In the genomic region with DNA sequence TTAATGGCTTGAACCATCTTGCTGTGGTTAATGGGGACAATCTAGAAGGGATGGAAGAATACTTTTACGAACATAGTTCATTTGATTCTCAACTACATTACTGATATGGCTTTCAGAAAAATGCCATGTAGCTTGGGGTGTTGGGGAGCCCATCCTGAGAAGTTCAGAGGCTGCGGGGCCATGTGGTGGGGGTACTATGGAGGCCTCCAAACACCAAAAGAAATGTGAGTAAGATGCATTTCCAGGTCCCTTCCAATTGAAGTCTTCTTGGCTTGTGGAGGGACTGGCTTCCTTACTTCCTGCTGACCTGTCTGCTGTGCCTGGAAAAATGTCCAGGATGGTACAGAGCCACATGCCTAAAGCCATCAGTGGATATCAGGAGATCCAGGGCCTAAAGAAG, we compare ENCODE assay signal across 38 cellular contexts. TPM values are rescaled to one million over a fixed set of nuclear protein-coding genes. Genes with fewer than 3 reads are reported as not detected.
"Had no signal": no experiment of that assay in that cellular context is flagged by ENCODE, and none has a peak within 500 bp of the region (broad histone marks: within the 10 kb centered on the region; RNA-seq: fewer than 3 reads in every experiment).

No MANE protein-coding gene starts in this region.

- DNase-seq: activated B cell treated with CpG ODN at 0.5 μM for 24 hours; activated CD4-positive, alpha-beta memory T cell treated with anti-CD3 and anti-CD28 coated beads for 36 hours; activated CD4-positive, alpha-beta T cell treated with anti-CD3 and anti-CD28 coated beads for 4 hours; activated CD4-positive, alpha-beta T cell treated with anti-CD3 and anti-CD28 coated beads, Interleukin-2, amount 50 U/mL, for 1 hour; activated CD4-positive, alpha-beta T cell treated with anti-CD3 and anti-CD28 coated beads, Interleukin-2, amount 50 U/mL, for 4 hours; activated CD4-positive, CD25-positive, alpha-beta regulatory T cell treated with anti-CD3 and anti-CD28 coated beads, Interleukin-2, amount 50 U/mL, for 72 hours; activated CD8-positive, alpha-beta memory T cell treated with anti-CD3 and anti-CD28 coated beads, Interleukin-2, amount 50 U/mL, for 4 hours; activated CD8-positive, alpha-beta T cell treated with anti-CD3 and anti-CD28 coated beads for 36 hours; activated effector memory CD4-positive, alpha-beta T cell treated with anti-CD3 and anti-CD28 coated beads, Interleukin-2, amount 50 U/mL, for 16 hours; activated gamma-delta T cell treated with Interleukin-2 at 50 U/mL for 16 hours; activated naive CD4-positive, alpha-beta T cell; activated naive CD4-positive, alpha-beta T cell treated with anti-CD3 and anti-CD28 coated beads for 36 hours; activated naive CD4-positive, alpha-beta T cell treated with anti-CD3 and anti-CD28 coated beads, Interleukin-2, amount 50 U/mL, for 16 hours; activated naive CD8-positive, alpha-beta T cell treated with anti-CD3 and anti-CD28 coated beads for 36 hours; activated T-cell treated with anti-CD3 and anti-CD28 coated beads for 4 hours; activated T-cell treated with anti-CD3 and anti-CD28 coated beads, Interleukin-2, amount 50 U/mL, for 1 hour; activated T-cell treated with anti-CD3 and anti-CD28 coated beads, Interleukin-2, amount 50 U/mL, for 4 hours; activated T-cell treated with anti-CD3 and anti-CD28 coated beads, Interleukin-2, amount 50 U/mL, for 72 hours; adrenal gland; amniotic stem cell; aorta; body of pancreas; brain microvascular endothelial cell; central memory CD4-positive, alpha-beta T cell; T-helper 1 cell; T-helper 2 cell; T-helper 9 cell had no signal

- H3K27me3 ChIP-seq: adrenal gland, body of pancreas, breast epithelium had no signal

- H3K36me3 ChIP-seq: adrenal gland, brain microvascular endothelial cell, breast epithelium had no signal

- H3K27ac Mint-ChIP-seq: activated B cell treated with CpG ODN at 0.5 μM for 24 hours; activated CD4-positive, alpha-beta memory T cell treated with anti-CD3 and anti-CD28 coated beads for 36 hours; activated CD8-positive, alpha-beta T cell treated with anti-CD3 and anti-CD28 coated beads for 36 hours; activated naive CD4-positive, alpha-beta T cell treated with anti-CD3 and anti-CD28 coated beads for 36 hours; activated naive CD4-positive, alpha-beta T cell treated with anti-CD3 and anti-CD28 coated beads, Interleukin-2, amount 50 U/mL, for 72 hours; activated naive CD8-positive, alpha-beta T cell treated with anti-CD3 and anti-CD28 coated beads for 36 hours; activated T-cell treated with anti-CD3 and anti-CD28 coated beads, Interleukin-2, amount 50 U/mL, for 72 hours; activated T-helper 1 cell treated with anti-CD3 and anti-CD28 coated beads, Interleukin-12 subunit alpha, Interleukin-12 subunit beta, Interleukin-2, Interleukin-4 antibody, amounts not matched to agents 30 ng/mL and 10 ng/mL and 1 ng/mL, durations not matched to agents 14 hours and 24 hours and 36 hours; activated T-helper 17 cell treated with anti-CD3 and anti-CD28 coated beads, Interleukin-2, amount 50 U/mL, for 72 hours; T-helper 1 cell treated with Interleukin-12 subunit alpha and Interleukin-12 subunit beta and Interleukin-4 antibody, amounts not matched to agents 30 μg/mL and 1 μg/mL, for 36 hours; T-helper 2 cell treated with Interferon-gamma antibody and Interleukin-4, amounts not matched to agents 5 μg/mL and 100 μg/mL, for 36 hours had no signal

- ATAC-seq: activated CD8-positive, alpha-beta T cell treated with anti-CD3 and anti-CD28 coated beads for 36 hours; activated naive CD4-positive, alpha-beta T cell treated with anti-CD3 and anti-CD28 coated beads, Interleukin-2, amount 50 U/mL, for 72 hours; activated T-cell treated with anti-CD3 and anti-CD28 coated beads, Interleukin-2, amount 50 U/mL, for 4 hours; activated T-cell treated with anti-CD3 and anti-CD28 coated beads, Interleukin-2, amount 50 U/mL, for 72 hours; activated T-helper 17 cell treated with anti-CD3 and anti-CD28 coated beads, Interleukin-2, amount 50 U/mL, for 72 hours; body of pancreas had no signal

- H3K4me1 ChIP-seq: adrenal gland, breast epithelium had no signal

- H3K9me3 ChIP-seq: adrenal gland, body of pancreas, breast epithelium had no signal

- H3K4me3 ChIP-seq: adrenal gland, body of pancreas, breast epithelium had no signal

- H3K4me1 Mint-ChIP-seq: activated B cell treated with CpG ODN at 0.5 μM for 24 hours; activated naive CD8-positive, alpha-beta T cell treated with anti-CD3 and anti-CD28 coated beads for 36 hours; activated T-helper 17 cell treated with anti-CD3 and anti-CD28 coated beads, Interleukin-2, amount 50 U/mL, for 72 hours had no signal

- H3K27ac ChIP-seq: adrenal gland, body of pancreas, brain microvascular endothelial cell, breast epithelium, VCaP had no signal

- H3K9me3 Mint-ChIP-seq: activated B cell treated with CpG ODN at 0.5 μM for 24 hours; activated CD4-positive, alpha-beta memory T cell treated with anti-CD3 and anti-CD28 coated beads for 36 hours; activated CD8-positive, alpha-beta T cell treated with anti-CD3 and anti-CD28 coated beads for 36 hours; activated naive CD4-positive, alpha-beta T cell treated with anti-CD3 and anti-CD28 coated beads for 36 hours; activated naive CD8-positive, alpha-beta T cell treated with anti-CD3 and anti-CD28 coated beads for 36 hours; activated T-cell treated with anti-CD3 and anti-CD28 coated beads, Interleukin-2, amount 50 U/mL, for 4 hours; activated T-helper 1 cell treated with anti-CD3 and anti-CD28 coated beads, Interleukin-12 subunit alpha, Interleukin-12 subunit beta, Interleukin-2, Interleukin-4 antibody, amounts not matched to agents 30 ng/mL and 10 ng/mL and 1 ng/mL, durations not matched to agents 14 hours and 24 hours and 36 hours; activated T-helper 17 cell treated with anti-CD3 and anti-CD28 coated beads, Interleukin-2, amount 50 U/mL, for 72 hours; T-helper 1 cell treated with Interleukin-12 subunit alpha and Interleukin-12 subunit beta and Interleukin-4 antibody, amounts not matched to agents 30 μg/mL and 1 μg/mL, for 36 hours; T-helper 2 cell treated with Interferon-gamma antibody and Interleukin-4, amounts not matched to agents 5 μg/mL and 100 μg/mL, for 36 hours had no signal

- H3K36me3 Mint-ChIP-seq: activated CD4-positive, alpha-beta memory T cell treated with anti-CD3 and anti-CD28 coated beads for 36 hours; activated naive CD4-positive, alpha-beta T cell treated with anti-CD3 and anti-CD28 coated beads, Interleukin-2, amount 50 U/mL, for 72 hours; activated naive CD8-positive, alpha-beta T cell treated with anti-CD3 and anti-CD28 coated beads for 36 hours had no signal

- H3K27me3 Mint-ChIP-seq: activated B cell treated with CpG ODN at 0.5 μM for 24 hours; activated CD4-positive, alpha-beta memory T cell treated with anti-CD3 and anti-CD28 coated beads for 36 hours; activated CD8-positive, alpha-beta T cell treated with anti-CD3 and anti-CD28 coated beads for 36 hours; activated naive CD8-positive, alpha-beta T cell treated with anti-CD3 and anti-CD28 coated beads for 36 hours; activated T-helper 17 cell treated with anti-CD3 and anti-CD28 coated beads, Interleukin-2, amount 50 U/mL, for 72 hours had no signal

- H3K4me3 Mint-ChIP-seq: activated B cell treated with CpG ODN at 0.5 μM for 24 hours; activated CD4-positive, alpha-beta memory T cell treated with anti-CD3 and anti-CD28 coated beads for 36 hours; activated CD8-positive, alpha-beta T cell treated with anti-CD3 and anti-CD28 coated beads for 36 hours; activated naive CD4-positive, alpha-beta T cell treated with anti-CD3 and anti-CD28 coated beads for 36 hours; activated naive CD8-positive, alpha-beta T cell treated with anti-CD3 and anti-CD28 coated beads for 36 hours; activated T-cell treated with anti-CD3 and anti-CD28 coated beads, Interleukin-2, amount 50 U/mL, for 4 hours; activated T-cell treated with anti-CD3 and anti-CD28 coated beads, Interleukin-2, amount 50 U/mL, for 72 hours; activated T-helper 1 cell treated with anti-CD3 and anti-CD28 coated beads, Interleukin-12 subunit alpha, Interleukin-12 subunit beta, Interleukin-2, Interleukin-4 antibody, amounts not matched to agents 30 ng/mL and 10 ng/mL and 1 ng/mL, durations not matched to agents 14 hours and 24 hours and 36 hours; activated T-helper 17 cell treated with anti-CD3 and anti-CD28 coated beads, Interleukin-2, amount 50 U/mL, for 72 hours; T-helper 1 cell treated with Interleukin-12 subunit alpha and Interleukin-12 subunit beta and Interleukin-4 antibody, amounts not matched to agents 30 μg/mL and 1 μg/mL, for 36 hours; T-helper 2 cell treated with Interferon-gamma antibody and Interleukin-4, amounts not matched to agents 5 μg/mL and 100 μg/mL, for 36 hours had no signal

RNA-seq across cellular contexts. Expression of gene MBL2, which starts 1.6 kb away (rescaled TPM):
- total RNA-seq: activated B cell treated with CpG ODN at 0.5 μM for 24 hours; activated CD4-positive, alpha-beta memory T cell treated with anti-CD3 and anti-CD28 coated beads for 36 hours; activated CD8-positive, alpha-beta memory T cell treated with anti-CD3 and anti-CD28 coated beads for 36 hours; activated CD8-positive, alpha-beta T cell treated with anti-CD3 and anti-CD28 coated beads for 36 hours; activated naive CD4-positive, alpha-beta T cell treated with anti-CD3 and anti-CD28 coated beads for 36 hours; activated naive CD4-positive, alpha-beta T cell treated with anti-CD3 and anti-CD28 coated beads, Interleukin-2, amount 50 U/mL, for 72 hours; activated naive CD8-positive, alpha-beta T cell treated with anti-CD3 and anti-CD28 coated beads for 36 hours; activated T-cell treated with anti-CD3 and anti-CD28 coated beads, Interleukin-2, amount 50 U/mL, for 4 hours; activated T-cell treated with anti-CD3 and anti-CD28 coated beads, Interleukin-2, amount 50 U/mL, for 72 hours; activated T-helper 1 cell treated with anti-CD3 and anti-CD28 coated beads, Interleukin-12 subunit alpha, Interleukin-12 subunit beta, Interleukin-2, Interleukin-4 antibody, amounts not matched to agents 30 ng/mL and 10 ng/mL and 1 ng/mL, durations not matched to agents 14 hours and 24 hours and 36 hours; activated T-helper 17 cell treated with anti-CD3 and anti-CD28 coated beads, Interleukin-2, amount 50 U/mL, for 72 hours; aorta; astrocyte; body of pancreas; breast epithelium; cardiac septum; cerebellum had no signal
- polyA plus RNA-seq: aorta had no signal
